1 cellular context compared by ENCODE assay signal in genomic region chr16:70638814-70639792, GRCh38.
TF ChIP-seq lines count a peak whose summit lies in the region.

No MANE protein-coding gene starts in this region.

TF ChIP-seq in H1, 55 proteins besides CTCF, POLR2A, EP300 and RAD21:
- no peak for TF ChIP-seq ASH2L (IDR thresholded peaks at IDR 0.05; ENCODE audit: low read length)
- TF ChIP-seq RBBP5 (IDR thresholded peaks at IDR 0.05; ENCODE audit: borderline replicate concordance, low read depth, low read length), result no peak
- no peak for TF ChIP-seq JUN (IDR thresholded peaks at IDR 0.05; ENCODE audit: low read depth, low read length)
- no peak for TF ChIP-seq CEBPB (IDR thresholded peaks at IDR 0.05; ENCODE audit: low read depth, low read length)
- TF ChIP-seq CBX8 (IDR thresholded peaks at IDR 0.05; ENCODE audit: borderline replicate concordance, low read depth, low read length), result no peak
- no peak for TF ChIP-seq YY1 (IDR thresholded peaks at IDR 0.05; ENCODE audit: low read depth, low read length)
- TF ChIP-seq NANOG (IDR thresholded peaks at IDR 0.05; ENCODE audit: insufficient read depth, low read depth, low read length, poor library complexity, severe bottlenecking), result no peak
TF ChIP-seq in H1: peak in this region for 0.
